ENCODE assay signal across 13 cellular contexts in the genomic region with DNA sequence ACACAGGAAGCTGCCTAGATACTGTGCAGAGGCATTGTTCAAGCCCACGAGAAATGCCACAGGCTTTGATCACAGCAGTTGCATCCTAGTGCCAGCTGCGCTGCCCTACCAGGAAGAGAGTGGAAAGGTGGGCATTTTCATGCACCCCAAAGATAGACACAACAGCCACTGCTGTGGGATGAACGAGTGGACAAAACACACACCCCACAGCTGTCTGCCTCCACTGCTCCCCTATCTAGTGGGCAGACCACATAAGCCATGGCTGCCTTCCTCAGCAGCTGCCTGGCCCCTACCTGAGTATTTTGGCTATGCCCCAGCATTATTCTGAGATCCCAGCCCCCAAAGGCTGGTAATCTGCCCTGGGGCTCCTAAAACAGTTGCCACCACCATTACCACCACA.
DNase-seq lines count a peak whose midpoint lies in the region; ATAC-seq and TF ChIP-seq lines count a peak whose summit lies in the region.
"Had no signal": no experiment of that assay in that cellular context is flagged by ENCODE, and none has a peak within 500 bp of the region (broad histone marks: within the 10 kb centered on the region; RNA-seq: fewer than 3 reads in every experiment).

No MANE protein-coding gene starts in this region.

- H3K36me3 Mint-ChIP-seq in stimulated activated memory B cell treated with anti-CD40 and anti-IgM and Interleukin-4, amounts not matched to agents 10 μg/mL and 1 μg/mL and 100 μg/mL, for 72 hours: no peaks in the 10 kb centered on the region
- H3K36me3 Mint-ChIP-seq: CD4-positive, CD25-positive, alpha-beta regulatory T cell had no signal

- H3K27me3 Mint-ChIP-seq in stimulated activated memory B cell treated with anti-CD40 and anti-IgM and Interleukin-4, amounts not matched to agents 10 μg/mL and 1 μg/mL and 100 μg/mL, for 72 hours: no peaks in the 10 kb centered on the region
- H3K27me3 Mint-ChIP-seq: CD4-positive, CD25-positive, alpha-beta regulatory T cell had no signal

- H2AFZ ChIP-seq in DND-41 (ENCODE audit: low read depth, low read length): no peak overlapping the region
- H2AFZ ChIP-seq: GM23338 had no signal

- H3K4me1 ChIP-seq in DND-41 (ENCODE audit: insufficient read depth, low read length) (no peaks in the 10 kb centered on the region), HAP-1 (no peaks in the 10 kb centered on the region)

- ATAC-seq in DND-41 (ENCODE audit: insufficient read depth, low read depth) (peak; percentile 24; the same call in 1 of the 3 replicates), HG03045 (IDR thresholded peaks at IDR 0.05; ENCODE audit: unreplicated experiment) (no peak)
- peak; percentile 46 for ATAC-seq in stimulated activated memory B cell treated with anti-CD40 and anti-IgM and Interleukin-4, amounts not matched to agents 10 μg/mL and 1 μg/mL and 100 μg/mL, for 72 hours
- ATAC-seq: GM23338 had no signal

- H3K79me2 ChIP-seq in DND-41 (ENCODE audit: insufficient read depth, low read length): no peaks in the 10 kb centered on the region

- H3K9me3 Mint-ChIP-seq in stimulated activated memory B cell treated with anti-CD40 and anti-IgM and Interleukin-4, amounts not matched to agents 10 μg/mL and 1 μg/mL and 100 μg/mL, for 72 hours: no peaks in the 10 kb centered on the region
- H3K9me3 Mint-ChIP-seq: GM23338 had no signal

- H3K4me3 Mint-ChIP-seq in stimulated activated memory B cell treated with anti-CD40 and anti-IgM and Interleukin-4, amounts not matched to agents 10 μg/mL and 1 μg/mL and 100 μg/mL, for 72 hours: no peak overlapping the region
- H3K4me3 Mint-ChIP-seq: CD4-positive, CD25-positive, alpha-beta regulatory T cell; GM23338 had no signal

- no peaks in the 10 kb centered on the region for H4K20me1 ChIP-seq in DND-41 (ENCODE audit: insufficient read depth, low read length)

- H3K9me3 ChIP-seq in DND-41 (ENCODE audit: insufficient read depth, low read length, severe bottlenecking) (no peaks in the 10 kb centered on the region), HAP-1 (no peaks in the 10 kb centered on the region)

- no peak for TF ChIP-seq CTCF in DND-41 (IDR thresholded peaks at IDR 0.05; ENCODE audit: borderline replicate concordance, extremely low read depth, low read length, poor library complexity, severe bottlenecking)

- H3K27me3 ChIP-seq in DND-41 (ENCODE audit: insufficient read depth, low read length, poor library complexity) (no peaks in the 10 kb centered on the region), HAP-1 (ENCODE audit: low read depth) (no peaks in the 10 kb centered on the region)

- H3K36me3 ChIP-seq in DND-41 (ENCODE audit: insufficient read depth, low read length): no peaks in the 10 kb centered on the region
- H3K36me3 ChIP-seq in HAP-1 (replicated peaks): no peaks in the 10 kb centered on the region

- in situ Hi-C loops in HAP-1 (cut with MboI; ENCODE audit: low sequenced_read_pairs): no loop called here

- no peaks in the 10 kb centered on the region for H3K4me1 Mint-ChIP-seq in stimulated activated memory B cell treated with anti-CD40 and anti-IgM and Interleukin-4, amounts not matched to agents 10 μg/mL and 1 μg/mL and 100 μg/mL, for 72 hours
- H3K4me1 Mint-ChIP-seq: CD4-positive, CD25-positive, alpha-beta regulatory T cell; GM23338 had no signal

- DNase-seq in activated effector memory CD4-positive, alpha-beta T cell treated with anti-CD3 and anti-CD28 coated beads, Interleukin-2, amount 50 U/mL, for 16 hours: peak; percentile 30
- no peak for DNase-seq in activated effector memory CD4-positive, alpha-beta T cell treated with Interleukin-2 at 50 U/mL for 16 hours
- DNase-seq in DND-41 (no peak), myocyte (ENCODE audit: low read depth) (peak; percentile 72), GM03348 (ENCODE audit: low spot score) (no peak), HAP-1 (ENCODE audit: low spot score in 2 of 2) (no peak)
- DNase-seq: CD4-positive, CD25-positive, alpha-beta regulatory T cell; DMS 273 treated with DMSO at 0.1 percent for 48 hours; H7 had no signal

- H3K4me3 ChIP-seq in DND-41 (ENCODE audit: low read depth in 1 of 2, low read length in 2 of 2) (no peak overlapping the region), HAP-1 (no peak overlapping the region)
- H3K4me3 ChIP-seq: GM23338 had no signal

- no peak overlapping the region for H3K9ac ChIP-seq in DND-41 (ENCODE audit: low read depth, low read length)

- no peak overlapping the region for H3K4me2 ChIP-seq in DND-41 (ENCODE audit: insufficient read depth, low read length)
- H3K4me2 ChIP-seq: GM23338 had no signal

- no peak overlapping the region for H3K27ac Mint-ChIP-seq in stimulated activated memory B cell treated with anti-CD40 and anti-IgM and Interleukin-4, amounts not matched to agents 10 μg/mL and 1 μg/mL and 100 μg/mL, for 72 hours
- H3K27ac Mint-ChIP-seq: CD4-positive, CD25-positive, alpha-beta regulatory T cell; GM23338 had no signal

- H3K27ac ChIP-seq in DND-41 (ENCODE audit: low read length): no peak overlapping the region
- H3K27ac ChIP-seq: 22Rv1 had no signal

Comparison
In these comparisons a context has a peak if more than half of its experiments do, and no peak if none do; other contexts are left out.
1. DNase-seq: peak in activated effector memory CD4-positive, alpha-beta T cell treated with anti-CD3 and anti-CD28 coated beads, Interleukin-2, amount 50 U/mL, for 16 hours (single experiment) and myocyte (single experiment); none in activated effector memory CD4-positive, alpha-beta T cell treated with Interleukin-2 at 50 U/mL for 16 hours (single experiment), DND-41 (single experiment), GM03348 (single experiment) and HAP-1 (0 of 2).